8 cellular contexts compared by ENCODE assay signal in genomic region chr10:100970076-100970913, GRCh38. TPM values are rescaled to one million over a fixed set of nuclear protein-coding genes. Genes with fewer than 3 reads are reported as not detected.
A peak's percentile ranks its signal among the peaks of the same experiment; 100 is the strongest.
DNase-seq lines count a peak whose midpoint lies in the region; ATAC-seq and TF ChIP-seq lines count a peak whose summit lies in the region.

No MANE protein-coding gene starts in this region.

- POLR2A ChIA-PET in Caco-2 (lab: Charles Lee), result interaction anchor here (1.0 to 1.2 kb wide), 3 partner anchors 27 to 61 kb away, joined by 3 to 5 read pairs (median 3); no protein-coding TSS in a partner anchor
- POLR2A ChIA-PET in RWPE1 (lab: Yijun Ruan, JAX; ENCODE audit: low non-redundant PET), result no interaction called here

- ATAC-seq in HG03025 (IDR thresholded peaks at IDR 0.05; ENCODE audit: low FRiP score, unreplicated experiment), result no peak

- H3K4me3 Mint-ChIP-seq in Caco-2 (ENCODE audit: unreplicated experiment), result peak overlapping the region; percentile 90

- CTCF ChIA-PET in Caco-2 (lab: Charles Lee), result interaction anchor here (0.7 to 2.4 kb wide), 5 partner anchors 12 to 77 kb away, joined by 3 to 12 read pairs (median 4); no protein-coding TSS in a partner anchor
- CTCF ChIA-PET in RWPE1 (lab: Yijun Ruan, JAX), result interaction anchor here (0.6 to 1.7 kb wide), 5 partner anchors 13 to 723 kb away, joined by 3 to 6 read pairs (median 5); no protein-coding TSS in a partner anchor

- TF ChIP-seq CTCF in Caco-2 (IDR thresholded peaks at IDR 0.05; ENCODE audit: insufficient read depth in 1 of 2, low read depth in 1 of 2, low read length in 1 of 2, severe bottlenecking in 1 of 2, unreplicated experiment in 1 of 2), result no peak
- no peak for TF ChIP-seq CTCF in RWPE1 (conservative IDR thresholded peaks at IDR 0.05; ENCODE audit: low read depth)
- TF ChIP-seq CTCF in choroid plexus epithelial cell (conservative IDR thresholded peaks at IDR 0.05; ENCODE audit: low read depth, low read length), result no peak
- TF ChIP-seq CTCF in transverse colon (IDR thresholded peaks at IDR 0.05), result no peak

- peaks cover 33% of the 10 kb centered on the region for H3K4me1 ChIP-seq in Caco-2
- H3K4me1 ChIP-seq in transverse colon, result peaks cover 8 to 47% (median 23%) of the 10 kb centered on the region in 4 donors

- no peak for TF ChIP-seq POLR2A in transverse colon (IDR thresholded peaks at IDR 0.05)

- TSS peak; percentile 31 for BruUV-seq in Caco-2 (replicated peaks; lab: Mats Ljungman, UMichigan)

- H3K4me3 ChIP-seq in Caco-2 (ENCODE audit: low read depth, low read length) (peak overlapping the region; percentile 98), choroid plexus epithelial cell (ENCODE audit: low read depth, low read length) (peak overlapping the region; percentile 67), transverse colon (peak overlapping the region; percentile 66 to 88 (median 81))

- in situ Hi-C loops in transverse colon (cut with MboI; ENCODE audit: low pct_ligation_motif_present in 1 of 4, low pct_unique_long_range_greater_than_20kb in 1 of 4, low sequenced_read_pairs in 3 of 4), result no loop called here

- WGBS in transverse colon (ENCODE audit: low coverage in 1 of 2), 2 donors, result 10 to 36% methylated on average over 2 to 13 of the region's 13 CpGs

- H3K4me1 Mint-ChIP-seq in Caco-2 (ENCODE audit: low read depth, unreplicated experiment), result peaks cover 50% of the 10 kb centered on the region

- intact Hi-C loops in Caco-2 (cut with micrococcal nuclease; ENCODE audit: unreplicated experiment), result no loop called here
- intact Hi-C loops in transverse colon (cut with DNase I; ENCODE audit: low total_unique reads), result no loop called here

- peaks cover 10% of the 10 kb centered on the region for H3K36me3 ChIP-seq in Caco-2 (ENCODE audit: control insufficient read depth, insufficient read depth, low read length)
- H3K36me3 ChIP-seq in transverse colon, result no peaks in the 10 kb centered on the region

- peaks cover 37% of the 10 kb centered on the region for H3K36me3 Mint-ChIP-seq in Caco-2 (ENCODE audit: insufficient read depth, unreplicated experiment)

- H3K27ac ChIP-seq in RWPE1, result no peak overlapping the region
- H3K27ac ChIP-seq in transverse colon, result peak overlapping the region; percentile 81 to 91 (median 90)

- DNase-seq in Caco-2 (peak; percentile 68 to 85), RWPE1 (ENCODE audit: low spot score) (peak; percentile 28), choroid plexus epithelial cell (ENCODE audit: low read depth) (no peak), mesenteric fat pad (ENCODE audit: low spot score) (peak; percentile 84), transverse colon (peak; percentile 87), anterior cingulate cortex (lab: John Stamatoyannopoulos, UW) (no peak), cortex of kidney (lab: John Stamatoyannopoulos, UW) (no peak)

- no peaks in the 10 kb centered on the region for H3K9me3 Mint-ChIP-seq in Caco-2 (ENCODE audit: unreplicated experiment)

- H3K9me3 ChIP-seq in Caco-2 (no peaks in the 10 kb centered on the region), transverse colon (no peaks in the 10 kb centered on the region)

- H3K27ac Mint-ChIP-seq in Caco-2 (ENCODE audit: unreplicated experiment), result peak overlapping the region; percentile 86

- no peak for TF ChIP-seq EP300 in transverse colon (IDR thresholded peaks at IDR 0.05; ENCODE audit: low read depth)

- H3K27me3 ChIP-seq in Caco-2 (replicated peaks; ENCODE audit: control insufficient read depth, insufficient read depth, low read length) (no peaks in the 10 kb centered on the region), transverse colon (no peaks in the 10 kb centered on the region)

- H3K27me3 Mint-ChIP-seq in Caco-2 (ENCODE audit: insufficient read depth, unreplicated experiment), result no peaks in the 10 kb centered on the region

RNA-seq across cellular contexts. Expression of gene SEMA4G, which starts 1.0 kb away (rescaled TPM):
- total RNA-seq in Caco-2 (2022), result 67.3 and 81.2 TPM in 2 replicates
- total RNA-seq in mesenteric fat pad, result 1.4 TPM
- total RNA-seq in transverse colon, result 100 to 1,000 TPM in 3 of 4 donors, 10 to 100 TPM in 1; 94.0 to 221 (median 121) TPM

RNA-seq across cellular contexts. Expression of gene MRPL43, which starts 17.0 kb away (rescaled TPM):
- 82.1 and 84.1 TPM in 2 replicates for total RNA-seq in Caco-2 (2022)
- 61.7 TPM for total RNA-seq in mesenteric fat pad
- total RNA-seq in transverse colon, result 100 to 1,000 TPM in 1 of 4 donors, 10 to 100 TPM in 3; 32.5 to 104 (median 77.1) TPM

RNA-seq across cellular contexts. Expression of gene TWNK, which starts 17.0 kb away (rescaled TPM):
- total RNA-seq in Caco-2 (2022), result 26.2 and 29.8 TPM in 2 replicates
- total RNA-seq in mesenteric fat pad, result 7.5 TPM
- total RNA-seq in transverse colon, result 10 to 100 TPM in 1 of 4 donors, 1 to 10 TPM in 3; 1.1 to 12.7 (median 3.3) TPM

RNA-seq across cellular contexts. Expression of gene LZTS2, which starts 29.3 kb away (rescaled TPM):
- total RNA-seq in Caco-2 (2022) (53.3 and 54.8 TPM in 2 replicates), mesenteric fat pad (102 TPM), transverse colon (10 to 100 TPM; 41.8 to 86.8 (median 56.6) TPM)

RNA-seq across cellular contexts. Expression of gene SLF2, which starts 57.5 kb away (rescaled TPM):
- 25.2 and 28.8 TPM in 2 replicates for total RNA-seq in Caco-2 (2022)
- total RNA-seq in mesenteric fat pad, result 18.4 TPM
- total RNA-seq in transverse colon, result 10 to 100 TPM; 25.4 to 55.1 (median 33.1) TPM

Comparison
In these comparisons a context has a peak if more than half of its experiments do, and no peak if none do; other contexts are left out.
1. DNase-seq: peak in Caco-2 (2 of 2), RWPE1 (single experiment), mesenteric fat pad (single experiment) and transverse colon (single experiment); none in choroid plexus epithelial cell (single experiment), anterior cingulate cortex (0 of 58) and cortex of kidney (single experiment).
2. RNA of gene SEMA4G, which starts 1.0 kb away (total RNA-seq): 94.0 to 221 TPM in transverse colon and 67.3 to 81.2 TPM in Caco-2; 1.4 TPM in mesenteric fat pad (single experiment); every median in the first group is over 10 times any median in the second.
3. Peak in every context shown above with its lines, with median percentiles within 50 percentile points of each other: H3K4me3 ChIP-seq.